In the genomic region with DNA sequence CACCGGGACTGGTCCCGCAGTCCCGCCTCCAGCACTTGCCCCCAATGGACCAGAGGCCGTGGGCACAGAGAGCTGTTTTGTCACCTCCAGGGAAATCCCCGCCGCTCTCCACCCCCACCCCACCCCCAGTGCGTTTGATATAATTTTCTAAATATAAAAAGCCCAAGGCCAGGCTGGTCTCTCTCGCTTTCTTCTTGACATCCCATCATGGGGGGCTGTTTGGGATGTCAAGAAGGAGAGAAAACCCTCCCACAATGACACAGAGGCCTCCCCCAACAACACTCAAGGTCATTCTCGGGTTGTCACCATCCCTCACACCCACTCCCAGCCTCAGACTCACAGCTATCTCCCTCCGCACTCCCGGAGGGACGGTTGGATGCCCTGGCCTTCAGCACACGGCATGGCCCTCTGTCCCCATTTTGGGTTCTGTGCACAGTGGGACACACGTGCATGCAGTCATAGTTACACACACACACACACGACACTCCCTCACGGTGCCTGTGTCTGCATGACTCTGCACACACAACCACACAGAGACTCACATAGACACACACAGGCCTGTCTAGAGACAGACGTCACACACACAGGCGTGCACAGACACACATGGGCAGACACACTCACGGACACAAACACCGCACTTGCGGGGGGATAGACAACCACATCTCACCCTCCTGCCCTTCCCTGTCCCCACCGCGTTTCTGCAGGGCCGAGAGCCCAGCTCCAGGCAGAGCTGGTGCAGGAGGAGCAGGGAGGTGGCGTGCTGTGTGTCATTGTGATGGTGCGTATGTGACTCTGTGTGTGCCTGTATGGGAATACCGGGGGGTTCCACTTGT, we compare ENCODE assay signal across 9 cellular contexts. TPM values are rescaled to one million over a fixed set of nuclear protein-coding genes. Genes with fewer than 3 reads are reported as not detected.
DNase-seq lines count a peak whose midpoint lies in the region; ATAC-seq, FAIRE-seq and TF ChIP-seq lines count a peak whose summit lies in the region.
"Had no signal": no experiment of that assay in that cellular context is flagged by ENCODE, and none has a peak within 500 bp of the region (broad histone marks: within the 10 kb centered on the region; RNA-seq: fewer than 3 reads in every experiment).

No MANE protein-coding gene starts in this region.

- no peaks in the 10 kb centered on the region for H3K36me3 Mint-ChIP-seq in activated T-cell treated with anti-CD3 and anti-CD28 coated beads, Interleukin-2, amount 50 U/mL, for 72 hours (ENCODE audit: insufficient read depth in 2 of 2)

- H3K27me3 Mint-ChIP-seq in activated T-cell treated with anti-CD3 and anti-CD28 coated beads, Interleukin-2, amount 50 U/mL, for 72 hours (ENCODE audit: low read depth), result peaks cover 6% of the 10 kb centered on the region

- TF ChIP-seq CTCF in heart right ventricle (IDR thresholded peaks at IDR 0.05), result no peak

- FAIRE-seq in small intestine (lab: Jason Lieb, UNC), result no peak

- H3K9me3 ChIP-seq in heart right ventricle, result no peaks in the 10 kb centered on the region
- no peaks in the 10 kb centered on the region for H3K9me3 ChIP-seq in small intestine (ENCODE audit: control insufficient read depth, low read depth)

- peak overlapping the region; percentile 88 to 100 (median 96) for H3K27ac ChIP-seq in heart right ventricle
- H3K27ac ChIP-seq in small intestine (ENCODE audit: low read depth in 1 of 2, low read length in 1 of 2), result peak overlapping the region in 1 of 2 donors; percentile 88

- no peak for DNase-seq in activated T-cell treated with anti-CD3 and anti-CD28 coated beads, Interleukin-2, amount 50 U/mL, for 72 hours
- no peak for DNase-seq in heart right ventricle
- no peak for DNase-seq in small intestine
- DNase-seq in mesenteric fat pad (ENCODE audit: low spot score), result no peak
- no peak for DNase-seq in NCI-H526 (lab: John Stamatoyannopoulos, UW)
- DNase-seq: NCI-H226 had no signal

- H3K36me3 ChIP-seq in heart right ventricle, result no peaks in the 10 kb centered on the region
- H3K36me3 ChIP-seq in small intestine (ENCODE audit: control insufficient read depth in 2 of 2, insufficient read depth in 2 of 2, low read length in 2 of 2), result no peaks in the 10 kb centered on the region

- peaks cover 37% of the 10 kb centered on the region for H3K4me1 Mint-ChIP-seq in activated T-cell treated with anti-CD3 and anti-CD28 coated beads, Interleukin-2, amount 50 U/mL, for 72 hours (ENCODE audit: low read depth)

- peak overlapping the region; percentile 87 to 96 for H3K4me3 Mint-ChIP-seq in activated T-cell treated with anti-CD3 and anti-CD28 coated beads, Interleukin-2, amount 50 U/mL, for 72 hours

- no peak overlapping the region for H3K27ac Mint-ChIP-seq in activated T-cell treated with anti-CD3 and anti-CD28 coated beads, Interleukin-2, amount 50 U/mL, for 72 hours

- no peak for ATAC-seq in activated T-cell treated with anti-CD3 and anti-CD28 coated beads, Interleukin-2, amount 50 U/mL, for 72 hours (replicated peaks in 1 of 2)
- ATAC-seq in heart right ventricle, result peak in 6 of 8 donors; percentile 3 to 55 (median 40)
- no peak for ATAC-seq in HG03521 (IDR thresholded peaks at IDR 0.05; ENCODE audit: unreplicated experiment)
- ATAC-seq in HG02938 (IDR thresholded peaks at IDR 0.05; ENCODE audit: unreplicated experiment), result no peak

- H3K4me3 ChIP-seq in GM08714 (ENCODE audit: low read length) (peak overlapping the region; percentile 71; the same call in 1 of the 2 replicates), heart right ventricle (peak overlapping the region in 9 of 10 donors; percentile 70 to 100 (median 85)), small intestine (ENCODE audit: low read depth in 1 of 2, low read length in 2 of 2) (peak overlapping the region; percentile 100)

- 21 to 24% methylated on average over 27 of the region's 27 CpGs for WGBS in heart right ventricle, 2 donors
- 42 to 49% (median 42%) methylated on average over 27 of the region's 27 CpGs for WGBS in small intestine, 3 donors

- intact Hi-C loops in heart right ventricle (cut with DNase I), result loop anchor here in 6 of 10 donors (1.0 to 5.0 kb wide), 5 partner anchors 41 to 106 kb away; no protein-coding TSS in a partner anchor

- no peaks in the 10 kb centered on the region for H3K9me3 Mint-ChIP-seq in activated T-cell treated with anti-CD3 and anti-CD28 coated beads, Interleukin-2, amount 50 U/mL, for 72 hours

- H3K27me3 ChIP-seq in heart right ventricle, result peaks cover 0 to 10% (median 0%) of the 10 kb centered on the region in 7 donors
- no peaks in the 10 kb centered on the region for H3K27me3 ChIP-seq in small intestine (ENCODE audit: control insufficient read depth in 2 of 2, insufficient read depth in 2 of 2, low read length in 2 of 2)

- H3K4me1 ChIP-seq in heart right ventricle (peaks cover 18 to 62% (median 44%) of the 10 kb centered on the region in 9 donors), small intestine (ENCODE audit: control insufficient read depth in 2 of 2, insufficient read depth in 1 of 2, low read depth in 1 of 2, low read length in 1 of 2) (peaks cover 0 to 2% of the 10 kb centered on the region in 2 donors)

RNA-seq across cellular contexts. Expression of a gene that starts 4.8 kb away (rescaled TPM):
- 10 to 100 TPM; 19.8 to 24.8 TPM for total RNA-seq in activated T-cell treated with anti-CD3 and anti-CD28 coated beads, Interleukin-2, amount 50 U/mL, for 72 hours
- total RNA-seq in heart right ventricle (100 to 1,000 TPM; 132 to 217 (median 161) TPM), mesenteric fat pad (207 TPM)
- polyA plus RNA-seq in heart right ventricle (100 to 1,000 TPM in 1 of 2 donors, 10 to 100 TPM in 1; 52.3 to 147 TPM), small intestine (10 to 100 TPM in 1 of 3 donors, 1 to 10 TPM in 2; 4.5 to 37.9 (median 6.2) TPM)

Comparison
In these comparisons a context has a peak if more than half of its experiments do, and no peak if none do; other contexts are left out.
1. ATAC-seq: peak in heart right ventricle (6 of 8); none in activated T-cell treated with anti-CD3 and anti-CD28 coated beads, Interleukin-2, amount 50 U/mL, for 72 hours (0 of 2), HG03521 (single experiment) and HG02938 (single experiment).
2. Peak in every context shown above with its lines, with median percentiles within 50 percentile points of each other: H3K4me3 ChIP-seq.